In genomic region chr1:192488058-192488457, GRCh38 we compare ENCODE assay signal across 1 cellular context.
TF ChIP-seq lines count a peak whose summit lies in the region.

No MANE protein-coding gene starts in this region.

TF ChIP-seq in H1, 55 proteins besides CTCF, POLR2A, EP300 and RAD21:
- no peak for TF ChIP-seq EZH2 (IDR thresholded peaks at IDR 0.05; ENCODE audit: low read depth, low read length, severe bottlenecking)
